ENCODE assay signal across 1 cellular context in the genomic region with DNA sequence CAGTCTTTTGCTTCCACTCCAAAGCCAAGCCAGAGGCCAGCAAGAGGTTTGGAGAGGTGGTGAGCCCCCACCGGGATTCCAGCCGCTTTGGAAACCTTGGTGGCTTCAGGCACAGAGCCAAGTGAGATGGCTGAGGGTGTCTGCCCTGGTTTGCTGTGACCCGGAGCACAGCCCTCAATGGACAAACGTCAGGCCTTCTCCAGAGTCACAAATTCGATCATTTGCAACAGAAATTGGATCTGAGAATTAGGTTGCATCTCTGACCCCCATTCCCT.
TF ChIP-seq lines count a peak whose summit lies in the region.

No MANE protein-coding gene starts in this region.

TF ChIP-seq in GM23338, 12 proteins besides CTCF, POLR2A, EP300 and RAD21 (continued from another document):
- TF ChIP-seq ZNF462 (CRISPR knock-in tag; IDR thresholded peaks at IDR 0.05): no peak
- no peak for TF ChIP-seq EZH2 (IDR thresholded peaks at IDR 0.05; ENCODE audit: low read depth, unreplicated experiment)
- TF ChIP-seq ZNF114 (CRISPR knock-in tag; IDR thresholded peaks at IDR 0.05): no peak
- TF ChIP-seq JUNB (IDR thresholded peaks at IDR 0.05; ENCODE audit: unreplicated experiment): no peak
- TF ChIP-seq, protein P1, sequence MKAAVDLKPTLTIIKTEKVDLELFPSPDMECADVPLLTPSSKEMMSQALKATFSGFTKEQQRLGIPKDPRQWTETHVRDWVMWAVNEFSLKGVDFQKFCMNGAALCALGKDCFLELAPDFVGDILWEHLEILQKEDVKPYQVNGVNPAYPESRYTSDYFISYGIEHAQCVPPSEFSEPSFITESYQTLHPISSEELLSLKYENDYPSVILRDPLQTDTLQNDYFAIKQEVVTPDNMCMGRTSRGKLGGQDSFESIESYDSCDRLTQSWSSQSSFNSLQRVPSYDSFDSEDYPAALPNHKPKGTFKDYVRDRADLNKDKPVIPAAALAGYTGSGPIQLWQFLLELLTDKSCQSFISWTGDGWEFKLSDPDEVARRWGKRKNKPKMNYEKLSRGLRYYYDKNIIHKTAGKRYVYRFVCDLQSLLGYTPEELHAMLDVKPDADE (IDR thresholded peaks at IDR 0.05): no peak
- TF ChIP-seq EZH2phosphoT487 (IDR thresholded peaks at IDR 0.05; ENCODE audit: unreplicated experiment): no peak
- no peak for TF ChIP-seq REST (IDR thresholded peaks at IDR 0.05; ENCODE audit: unreplicated experiment)
